Comparison of ENCODE assay signal across 8 cellular contexts in the genomic region with DNA sequence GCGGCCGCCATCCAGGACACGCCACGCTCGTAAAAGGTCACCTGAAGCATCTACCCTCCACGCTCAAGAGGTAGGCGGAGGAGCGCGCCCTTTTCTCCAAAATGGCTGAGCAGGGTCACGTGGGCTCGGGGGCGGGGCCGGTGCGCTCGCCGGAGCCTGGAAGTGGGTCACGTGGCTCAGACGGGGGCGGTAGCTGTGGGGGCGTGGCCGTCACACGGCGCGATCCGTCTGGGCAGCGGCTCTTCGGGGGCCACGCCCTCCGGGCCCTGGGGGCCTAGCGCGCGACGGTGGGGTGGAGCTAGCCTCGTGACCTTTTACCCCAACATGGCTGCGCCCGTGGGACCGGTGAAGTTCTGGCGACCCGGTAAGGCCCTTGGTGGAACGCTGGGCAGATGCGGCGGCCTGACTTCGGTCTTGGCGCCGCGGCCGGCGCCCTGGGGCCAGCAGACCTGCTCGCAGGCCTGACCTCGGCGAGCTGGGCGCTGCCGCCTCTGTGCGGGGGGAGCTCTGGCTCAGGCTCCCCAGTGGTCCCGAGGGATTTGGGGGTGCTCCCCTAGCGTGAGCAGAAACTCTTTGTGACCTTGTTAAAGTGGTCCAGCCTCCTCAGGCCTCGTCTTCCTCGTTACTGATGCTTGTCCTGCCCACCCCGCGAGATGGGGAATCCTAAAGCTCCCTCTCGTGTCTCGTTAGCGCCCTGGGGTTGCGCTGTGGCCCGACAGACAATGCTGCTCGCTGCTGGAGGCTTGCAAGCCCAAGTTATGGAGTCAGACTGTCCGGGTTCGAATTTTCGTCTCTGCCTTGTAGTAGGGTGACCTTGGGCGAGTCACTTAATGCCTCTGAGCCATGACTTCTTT. TPM values are rescaled to one million over a fixed set of nuclear protein-coding genes. Genes with fewer than 3 reads are reported as not detected.
DNase-seq lines count a peak whose midpoint lies in the region; ATAC-seq and TF ChIP-seq lines count a peak whose summit lies in the region.

A gene with protein sequence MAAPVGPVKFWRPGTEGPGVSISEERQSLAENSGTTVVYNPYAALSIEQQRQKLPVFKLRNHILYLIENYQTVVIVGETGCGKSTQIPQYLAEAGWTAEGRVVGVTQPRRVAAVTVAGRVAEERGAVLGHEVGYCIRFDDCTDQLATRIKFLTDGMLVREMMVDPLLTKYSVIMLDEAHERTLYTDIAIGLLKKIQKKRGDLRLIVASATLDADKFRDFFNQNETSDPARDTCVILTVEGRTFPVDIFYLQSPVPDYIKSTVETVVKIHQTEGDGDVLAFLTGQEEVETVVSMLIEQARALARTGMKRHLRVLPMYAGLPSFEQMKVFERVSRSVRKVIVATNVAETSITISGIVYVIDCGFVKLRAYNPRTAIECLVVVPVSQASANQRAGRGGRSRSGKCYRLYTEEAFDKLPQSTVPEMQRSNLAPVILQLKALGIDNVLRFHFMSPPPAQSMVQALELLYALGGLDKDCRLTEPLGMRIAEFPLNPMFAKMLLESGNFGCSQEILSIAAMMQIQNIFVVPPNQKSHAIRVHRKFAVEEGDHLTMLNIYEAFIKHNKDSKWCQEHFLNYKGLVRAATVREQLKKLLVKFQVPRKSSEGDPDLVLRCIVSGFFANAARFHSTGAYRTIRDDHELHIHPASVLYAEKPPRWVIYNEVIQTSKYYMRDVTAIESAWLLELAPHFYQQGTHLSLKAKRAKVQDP (plus strand): TSS at position 301 of the 854 bp plus-strand sequence. CDS start 24 bp downstream, at position 325.

- peak within 1 kb of the TSS; percentile 80 for H3K27ac ChIP-seq in OCI-LY7 (ENCODE audit: low read depth, low read length, poor library complexity, severe bottlenecking)

- intact Hi-C loops in OCI-LY7 (cut with micrococcal nuclease; ENCODE audit: unreplicated experiment) (loop anchor here (1.0 to 10.0 kb wide), 3 partner anchors 36 to 517 kb away; a partner anchor contains a TSS), mucosa of descending colon (cut with DNase I, micrococcal nuclease) (no loop called here)

- H3K79me2 ChIP-seq in OCI-LY7 (ENCODE audit: insufficient read depth, low read depth, low read length) = peaks cover 38% of the 10 kb centered on the region

- peak within 1 kb of the TSS; percentile 84 for H2AFZ ChIP-seq in OCI-LY7 (ENCODE audit: low read length)

- ATAC-seq in GM21526 (IDR thresholded peaks at IDR 0.05; ENCODE audit: low FRiP score, unreplicated experiment) (peak; percentile 92), mucosa of descending colon (peak; percentile 100)

- peaks cover 22% of the 10 kb centered on the region for H3K4me1 ChIP-seq in OCI-LY7 (ENCODE audit: insufficient read depth, low read length, poor library complexity, severe bottlenecking)
- H3K4me1 ChIP-seq in mucosa of descending colon (ENCODE audit: low read depth) = peaks cover 12% of the 10 kb centered on the region

- TF ChIP-seq CTCF in OCI-LY7 (conservative IDR thresholded peaks at IDR 0.05; ENCODE audit: low read length) (peak; percentile 70), epithelial cell of esophagus (IDR thresholded peaks at IDR 0.05; ENCODE audit: insufficient read depth, low read depth, low read length, missing control alignments) (peak; percentile 59), mucosa of descending colon (IDR thresholded peaks at IDR 0.05) (no peak)

- no peaks in the 10 kb centered on the region for H3K9me3 ChIP-seq in OCI-LY7 (ENCODE audit: low read length)
- H3K9me3 ChIP-seq in mucosa of descending colon = no peaks in the 10 kb centered on the region

- POLR2A ChIA-PET in OCI-LY7 (lab: Charles Lee) = interaction anchor here (0.6 to 3.3 kb wide), 12 partner anchors 9 to 215 kb away, joined by 3 to 11 read pairs (median 5); no protein-coding TSS in a partner anchor

- H3K9me2 ChIP-seq in OCI-LY7 (ENCODE audit: insufficient read depth, low read length) = no peaks in the 10 kb centered on the region

- BruUV-seq in OCI-LY7 (replicated peaks; lab: Mats Ljungman, UMichigan) = no TSS peak

- CTCF ChIA-PET in OCI-LY7 (lab: Charles Lee; ENCODE audit: unreplicated experiment) = interaction anchor here (1.5 kb wide), 1 partner anchor 34 kb away, joined by 4 read pairs; no protein-coding TSS in a partner anchor

- peaks cover 17% of the 10 kb centered on the region; the same call in 1 of the 2 replicates for H3K36me3 ChIP-seq in OCI-LY7 (ENCODE audit: insufficient read depth, low read length)
- no peaks in the 10 kb centered on the region for H3K36me3 ChIP-seq in mucosa of descending colon (ENCODE audit: low read depth)

- peak within 1 kb of the TSS; percentile 92 for H3K4me2 ChIP-seq in OCI-LY7 (ENCODE audit: low read length)

- H3K4me3 ChIP-seq in OCI-LY7 (ENCODE audit: low read depth, low read length, poor library complexity, severe bottlenecking) (peak within 1 kb of the TSS; percentile 90), epithelial cell of esophagus (ENCODE audit: low read length) (peak within 1 kb of the TSS; percentile 91), mucosa of descending colon (peak within 1 kb of the TSS; percentile 91)

- H4K20me1 ChIP-seq in OCI-LY7 (ENCODE audit: insufficient read depth, low read length) = peaks cover 4% of the 10 kb centered on the region; the same call in 1 of the 2 replicates

- peak; percentile 87 for DNase-seq in DMS114 treated with DMSO at 0.1 percent for 48 hours (lab: John Stamatoyannopoulos, UW; ENCODE audit: unreplicated experiment)
- peak; percentile 93 for DNase-seq in HuH-7.5 (ENCODE audit: low spot score)
- peak; percentile 98 for DNase-seq in OCI-LY7 (ENCODE audit: low spot score)
- peak; percentile 99 for DNase-seq in activated T-cell treated with anti-CD3 and anti-CD28 coated beads for 24 hours (ENCODE audit: low read depth)
- DNase-seq in epithelial cell of esophagus (ENCODE audit: low read depth) = peak; percentile 98
- DNase-seq in mucosa of descending colon = peak; percentile 99 to 100 (median 99)
- peak; percentile 98 for DNase-seq in stimulated activated CD8-positive, alpha-beta memory T cell treated with anti-CD3 and anti-CD28 coated beads, Interleukin-4, amount 100 ng/mL, for 24 hours (ENCODE audit: low read depth)

RNA-seq across cellular contexts. Expression of the gene that starts here (rescaled TPM):
- 13.7 and 15.6 TPM in 2 replicates for total RNA-seq in OCI-LY7 (2014; rRNA removed; shearing (Covaris generic))
- total RNA-seq in OCI-LY7 (2022) = 13.0 and 13.9 TPM in 2 replicates
- 10 to 100 TPM; 14.8 to 16.4 (median 16.3) TPM for total RNA-seq in mucosa of descending colon

Comparison
In these comparisons a context has a peak if more than half of its experiments do, and no peak if none do; other contexts are left out.
1. Peak in every context shown above with its lines: DNase-seq, ATAC-seq, H3K4me3 ChIP-seq and H3K27ac ChIP-seq.